In the genomic region with DNA sequence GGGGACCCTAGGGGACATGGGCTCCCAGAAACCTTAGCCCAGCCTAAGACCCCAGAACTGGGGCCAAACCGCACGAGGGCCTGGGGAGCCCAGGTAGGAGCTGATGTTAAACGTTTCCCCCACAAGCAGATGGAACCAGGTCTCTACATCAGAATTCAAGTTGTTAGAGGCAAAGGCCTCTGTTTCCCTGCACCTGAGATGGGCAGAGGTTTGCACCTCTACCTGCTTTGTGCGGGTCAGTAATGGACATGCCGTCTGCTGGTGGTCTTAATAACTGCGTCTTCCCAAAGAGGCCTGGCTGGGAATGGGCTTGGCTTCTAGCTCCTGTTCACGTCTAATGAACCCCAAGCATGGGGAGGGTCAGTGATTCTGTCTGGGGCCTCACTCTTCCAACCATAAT, we compare ENCODE assay signal across 21 cellular contexts.
DNase-seq lines count a peak whose midpoint lies in the region; ATAC-seq, FAIRE-seq and TF ChIP-seq lines count a peak whose summit lies in the region.
"Had no signal": no experiment of that assay in that cellular context is flagged by ENCODE, and none has a peak within 500 bp of the region (broad histone marks: within the 10 kb centered on the region; RNA-seq: fewer than 3 reads in every experiment).

No MANE protein-coding gene starts in this region.

- H3K4me1 Mint-ChIP-seq in T-helper 2 cell treated with Interferon-gamma antibody and Interleukin-4, amounts not matched to agents 5 μg/mL and 100 μg/mL, for 36 hours (ENCODE audit: low read depth): no peaks in the 10 kb centered on the region
- H3K4me1 Mint-ChIP-seq: CD14-positive monocyte; CD8-positive, alpha-beta memory T cell had no signal

- H4K20me1 ChIP-seq in GM12878 (ENCODE audit: control insufficient read depth, insufficient read depth) (no peaks in the 10 kb centered on the region), osteoblast (ENCODE audit: insufficient read depth, low read length) (no peaks in the 10 kb centered on the region)

- H3K9me3 ChIP-seq in GM12878 (replicated peaks; ENCODE audit: control insufficient read depth, insufficient read depth, low read length) (no peaks in the 10 kb centered on the region), gastroesophageal sphincter (no peaks in the 10 kb centered on the region), osteoblast (ENCODE audit: low read depth, low read length) (no peaks in the 10 kb centered on the region)
- H3K9me3 ChIP-seq: BE2C; BLaER1 treated with 17β-estradiol and CSF1 and Interleukin-3, amounts not matched to agents 10 nM and 100 nM had no signal

- H3K36me3 Mint-ChIP-seq in T-helper 2 cell treated with Interferon-gamma antibody and Interleukin-4, amounts not matched to agents 5 μg/mL and 100 μg/mL, for 36 hours (ENCODE audit: low read depth): peaks cover 22% of the 10 kb centered on the region

- DNase-seq in GM12878 (ENCODE audit: low read depth, low spot score) (no peak), osteoblast (ENCODE audit: insufficient read length, low spot score, missing footprints) (peak; percentile 80), ecto neural progenitor cell (ENCODE audit: low spot score) (no peak)
- no peak for DNase-seq in T-helper 2 cell treated with Interferon-gamma antibody and Interleukin-4, amounts not matched to agents 5 μg/mL and 100 μg/mL, for 36 hours (ENCODE audit: low spot score)
- DNase-seq: BE2C; CD4-positive, alpha-beta T cell; CD8-positive, alpha-beta memory T cell; DMS 273 treated with DMSO at 0.1 percent for 48 hours; DMS79; EL; GDM1; GOT3; H7; HCEC 1CT had no signal

- no TSS peak for BruUV-seq in GM12878 (replicated peaks; lab: Mats Ljungman, UMichigan)

- peaks cover 0 to 4% of the 10 kb centered on the region in 2 experiments; a peak in 3 of 4 replicates for H3K36me3 ChIP-seq in GM12878 (ENCODE audit: control insufficient read depth in 2 of 2, insufficient read depth in 2 of 2, low read length in 1 of 2)
- H3K36me3 ChIP-seq in gastroesophageal sphincter: peaks cover 0 to 100% of the 10 kb centered on the region in 2 donors
- H3K36me3 ChIP-seq in osteoblast (ENCODE audit: insufficient read depth, low read length): peaks cover 13% of the 10 kb centered on the region

- no peak for TF ChIP-seq RAD21 in GM12878 (IDR thresholded peaks at IDR 0.05; ENCODE audit: insufficient read depth, low read depth, low read length)

- H3K9ac ChIP-seq in GM12878 (ENCODE audit: control insufficient read depth, insufficient read depth, low read length): no peak overlapping the region
- H3K9ac ChIP-seq: BLaER1 treated with 17β-estradiol and CSF1 and Interleukin-3, amounts not matched to agents 10 nM and 100 nM had no signal

- H2AFZ ChIP-seq in GM12878 (ENCODE audit: control insufficient read depth, low read depth, low read length) (no peak overlapping the region), osteoblast (ENCODE audit: low read length) (no peak overlapping the region)

- H3K4me2 ChIP-seq in GM12878 (ENCODE audit: control insufficient read depth, insufficient read depth): no peak overlapping the region
- no peak overlapping the region for H3K4me2 ChIP-seq in osteoblast (ENCODE audit: insufficient read depth, low read length)
- H3K4me2 ChIP-seq: BLaER1 treated with 17β-estradiol and CSF1 and Interleukin-3, amounts not matched to agents 10 nM and 100 nM had no signal

- H3K27ac ChIP-seq in GM12878 (ENCODE audit: control insufficient read depth, insufficient read depth) (no peak overlapping the region), gastroesophageal sphincter (peak overlapping the region in 3 of 4 donors; percentile 27 to 77 (median 62)), osteoblast (ENCODE audit: low read depth, low read length) (no peak overlapping the region)
- H3K27ac ChIP-seq: BLaER1 treated with 17β-estradiol and CSF1 and Interleukin-3, amounts not matched to agents 10 nM and 100 nM had no signal

- FAIRE-seq in GM12878 (lab: Jason Lieb, UNC): no peak
- FAIRE-seq: D721Med, GM12892 had no signal

- no peak for ATAC-seq in GM12878
- no peak for ATAC-seq in gastroesophageal sphincter
- ATAC-seq in HG02571 (IDR thresholded peaks at IDR 0.05; ENCODE audit: unreplicated experiment): no peak
- ATAC-seq in HG03159 (IDR thresholded peaks at IDR 0.05; ENCODE audit: unreplicated experiment): no peak

- TF ChIP-seq EP300 in GM12878 (IDR thresholded peaks at IDR 0.05; ENCODE audit: borderline replicate concordance in 1 of 2, control insufficient read depth in 1 of 2, low read depth in 2 of 2, low read length in 2 of 2) (no peak), gastroesophageal sphincter (IDR thresholded peaks at IDR 0.05) (no peak)

- RAD21 ChIA-PET in GM12878 (lab: Charles Lee; ENCODE audit: unreplicated experiment): no interaction called here

- WGBS in GM12878 (ENCODE audit: insufficient coverage, insufficient replicate concordance, low lambda C conversion rate, missing lambda C conversion rate): 92% methylated on average over 7 of the region's 7 CpGs
- WGBS in gastroesophageal sphincter (ENCODE audit: low coverage in 1 of 2), 2 donors: 66 to 68% methylated on average over 4 of the region's 7 CpGs

- no peaks in the 10 kb centered on the region for H3K9me3 Mint-ChIP-seq in T-helper 2 cell treated with Interferon-gamma antibody and Interleukin-4, amounts not matched to agents 5 μg/mL and 100 μg/mL, for 36 hours
- H3K9me3 Mint-ChIP-seq: CD4-positive, alpha-beta T cell; CD8-positive, alpha-beta memory T cell had no signal

- intact Hi-C loops in GM12878 (cut with micrococcal nuclease; ENCODE audit: unreplicated experiment): no loop called here

- H3K27me3 ChIP-seq in GM12878 (replicated peaks in 1 of 2; ENCODE audit: control insufficient read depth in 2 of 2, insufficient read depth in 2 of 2, low read length in 1 of 2) (no peaks in the 10 kb centered on the region), gastroesophageal sphincter (no peaks in the 10 kb centered on the region), osteoblast (ENCODE audit: insufficient read depth, low read length) (no peaks in the 10 kb centered on the region)
- H3K27me3 ChIP-seq: BE2C; BLaER1 treated with 17β-estradiol and CSF1 and Interleukin-3, amounts not matched to agents 10 nM and 100 nM had no signal

- no peaks in the 10 kb centered on the region for H3K4me1 ChIP-seq in GM12878 (ENCODE audit: control insufficient read depth, insufficient read depth, low read length)
- H3K4me1 ChIP-seq in gastroesophageal sphincter: peaks cover 0 to 82% (median 0%) of the 10 kb centered on the region in 3 donors
- peaks cover 7% of the 10 kb centered on the region for H3K4me1 ChIP-seq in osteoblast (ENCODE audit: insufficient read depth, low read length)
- H3K4me1 ChIP-seq: BE2C; BLaER1 treated with 17β-estradiol and CSF1 and Interleukin-3, amounts not matched to agents 10 nM and 100 nM had no signal

- POLR2A ChIA-PET in GM12878 (lab: Charles Lee): interaction anchor here (0.5 kb wide), 1 partner anchor 70 kb away, joined by 4 read pairs; no protein-coding TSS in a partner anchor

- H3K4me3 Mint-ChIP-seq in T-helper 2 cell treated with Interferon-gamma antibody and Interleukin-4, amounts not matched to agents 5 μg/mL and 100 μg/mL, for 36 hours: no peak overlapping the region
- H3K4me3 Mint-ChIP-seq: CD14-positive monocyte; CD4-positive, alpha-beta T cell; CD8-positive, alpha-beta memory T cell had no signal

- TF ChIP-seq CTCF in GM12878 (IDR thresholded peaks at IDR 0.05 in 2 of 3, conservative IDR thresholded peaks at IDR 0.05 in 1 of 3; ENCODE audit: control insufficient read depth in 2 of 3, extremely low read depth in 1 of 3, insufficient read depth in 1 of 3, low read depth in 3 of 3, low read length in 3 of 3) (no peak), gastroesophageal sphincter (IDR thresholded peaks at IDR 0.05) (no peak), osteoblast (IDR thresholded peaks at IDR 0.05; ENCODE audit: extremely low read depth, low read depth, low read length) (no peak)

- CTCF ChIA-PET in GM12878 (lab: Yijun Ruan, JAX): no interaction called here

- H3K4me3 ChIP-seq in GM12878 (no peak overlapping the region), gastroesophageal sphincter (no peak overlapping the region), osteoblast (ENCODE audit: insufficient read depth, low read length) (no peak overlapping the region)
- H3K4me3 ChIP-seq: BLaER1 treated with 17β-estradiol and CSF1 and Interleukin-3, amounts not matched to agents 10 nM and 100 nM had no signal

- no peak overlapping the region for H3K27ac Mint-ChIP-seq in T-helper 2 cell treated with Interferon-gamma antibody and Interleukin-4, amounts not matched to agents 5 μg/mL and 100 μg/mL, for 36 hours
- H3K27ac Mint-ChIP-seq: CD4-positive, alpha-beta T cell had no signal

- TF ChIP-seq POLR2A in GM12878 (IDR thresholded peaks at IDR 0.05; ENCODE audit: low read depth, low read length) (no peak; the same call in 1 of the 2 replicates), gastroesophageal sphincter (IDR thresholded peaks at IDR 0.05) (no peak)

- H3K79me2 ChIP-seq in GM12878 (ENCODE audit: control insufficient read depth, insufficient read depth, low read length): no peaks in the 10 kb centered on the region
- H3K79me2 ChIP-seq in osteoblast (ENCODE audit: insufficient read depth, low read length): no peaks in the 10 kb centered on the region

- SMC1A ChIA-PET in GM12878 (lab: Charles Lee; ENCODE audit: uncharacterized antibody, unreplicated experiment): interaction anchor here (0.6 kb wide), 2 partner anchors 32 to 146 kb away, joined by 3 read pairs; no protein-coding TSS in a partner anchor

- in situ Hi-C loops in GM12878 (cut with MboI): no loop called here

- no peaks in the 10 kb centered on the region for H3K27me3 Mint-ChIP-seq in T-helper 2 cell treated with Interferon-gamma antibody and Interleukin-4, amounts not matched to agents 5 μg/mL and 100 μg/mL, for 36 hours (ENCODE audit: low read depth)
- H3K27me3 Mint-ChIP-seq: CD4-positive, alpha-beta T cell had no signal

TF ChIP-seq in GM12878, 131 proteins besides CTCF, POLR2A, EP300 and RAD21 (continues in another document):
- TF ChIP-seq BRCA1 (IDR thresholded peaks at IDR 0.05; ENCODE audit: low read depth, low read length) (no peak), POLR2AphosphoS2 (IDR thresholded peaks at IDR 0.05; ENCODE audit: low read depth, low read length) (peak; percentile 19; the same call in 1 of the 2 replicates)

Comparison
In these comparisons a context has a peak if more than half of its experiments do, and no peak if none do; other contexts are left out.
1. H3K27ac ChIP-seq: peak in gastroesophageal sphincter (3 of 4); none in GM12878 (single experiment) and osteoblast (single experiment).